Comparison of ENCODE assay signal across 6 cellular contexts in genomic region chr18:31743600-31743999, GRCh38. TPM values are rescaled to one million over a fixed set of nuclear protein-coding genes. Genes with fewer than 3 reads are reported as not detected.
"Had no signal": no experiment of that assay in that cellular context is flagged by ENCODE, and none has a peak within 500 bp of the region (broad histone marks: within the 10 kb centered on the region; RNA-seq: fewer than 3 reads in every experiment).

No MANE protein-coding gene starts in this region.

RNA-seq across cellular contexts. Expression of gene SLC25A52, which starts 17.1 kb away (rescaled TPM):
- total RNA-seq: GM23248, H7, HFFc6, HT1080 had no signal
- polyA plus RNA-seq: GM23248, HepG2, IgD-negative memory B cell had no signal

RNA-seq across cellular contexts. Expression of gene B4GALT6, which starts 59.2 kb away (rescaled TPM):
- total RNA-seq: HFFc6 had no signal
- polyA plus RNA-seq: IgD-negative memory B cell had no signal
